Comparison of ENCODE assay signal across 1 cellular context in the genomic region with DNA sequence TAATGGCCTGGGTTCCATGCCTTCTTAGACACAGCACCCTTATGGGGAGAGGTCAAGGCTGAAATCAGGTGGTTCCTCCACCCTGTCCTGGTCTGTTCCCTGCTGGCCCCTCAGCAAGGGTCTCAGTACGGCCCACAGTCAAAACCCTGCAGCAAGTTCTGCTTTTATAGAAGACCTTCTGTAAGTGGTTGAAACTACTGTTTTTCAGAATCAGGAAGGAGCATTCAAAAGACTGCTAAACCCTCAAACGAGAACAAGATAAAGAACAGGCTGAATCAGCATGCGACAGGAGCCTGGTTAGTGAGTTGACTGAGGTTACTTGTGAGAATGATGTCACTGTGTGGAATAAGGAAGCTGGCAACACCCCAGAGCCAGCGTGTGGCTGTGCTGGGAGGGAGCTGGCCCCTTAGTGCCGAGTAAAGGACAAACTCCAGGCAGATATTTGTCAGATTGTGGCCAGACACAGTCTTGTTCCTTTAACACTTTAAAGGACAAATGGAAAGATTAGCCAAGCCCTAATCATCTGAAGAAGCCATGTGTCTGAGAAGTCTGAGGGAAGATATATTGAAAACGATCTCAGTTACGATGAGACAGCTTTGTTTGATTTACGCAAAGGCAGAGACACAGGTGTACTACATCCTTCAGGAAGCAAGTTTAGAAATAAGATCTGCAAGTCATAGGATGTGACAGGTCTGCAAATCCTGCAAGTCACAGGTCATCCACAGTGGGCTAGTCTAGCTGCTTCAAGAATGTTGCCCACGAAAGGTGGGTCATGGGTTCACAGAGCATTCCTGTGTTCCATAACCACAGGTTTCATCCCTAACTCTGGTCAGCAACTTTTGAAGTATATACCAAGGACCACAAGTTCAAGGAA.
TF ChIP-seq lines count a peak whose summit lies in the region.

No MANE protein-coding gene starts in this region.

TF ChIP-seq in WTC11, 78 proteins besides CTCF, POLR2A, EP300 and RAD21 (continued from another document):
- TF ChIP-seq, protein P1, sequence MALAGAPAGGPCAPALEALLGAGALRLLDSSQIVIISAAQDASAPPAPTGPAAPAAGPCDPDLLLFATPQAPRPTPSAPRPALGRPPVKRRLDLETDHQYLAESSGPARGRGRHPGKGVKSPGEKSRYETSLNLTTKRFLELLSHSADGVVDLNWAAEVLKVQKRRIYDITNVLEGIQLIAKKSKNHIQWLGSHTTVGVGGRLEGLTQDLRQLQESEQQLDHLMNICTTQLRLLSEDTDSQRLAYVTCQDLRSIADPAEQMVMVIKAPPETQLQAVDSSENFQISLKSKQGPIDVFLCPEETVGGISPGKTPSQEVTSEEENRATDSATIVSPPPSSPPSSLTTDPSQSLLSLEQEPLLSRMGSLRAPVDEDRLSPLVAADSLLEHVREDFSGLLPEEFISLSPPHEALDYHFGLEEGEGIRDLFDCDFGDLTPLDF (CRISPR knock-in tag; IDR thresholded peaks at IDR 0.05), result no peak
